In genomic region chr1:235107368-235108184, GRCh38 we compare ENCODE assay signal across 24 cellular contexts. TPM values are rescaled to one million over a fixed set of nuclear protein-coding genes. Genes with fewer than 3 reads are reported as not detected.
DNase-seq lines count a peak whose midpoint lies in the region; ATAC-seq and TF ChIP-seq lines count a peak whose summit lies in the region.
"Had no signal": no experiment of that assay in that cellular context is flagged by ENCODE, and none has a peak within 500 bp of the region (broad histone marks: within the 10 kb centered on the region; RNA-seq: fewer than 3 reads in every experiment).

No MANE protein-coding gene starts in this region.

- H3K27ac ChIP-seq in mesenchymal stem cell (ENCODE audit: low read length, poor library complexity, severe bottlenecking), result no peak overlapping the region
- H3K27ac ChIP-seq: C4-2B, spleen, WERI-Rb-1 had no signal

- H3K9me3 Mint-ChIP-seq in activated CD8-positive, alpha-beta memory T cell treated with anti-CD3 and anti-CD28 coated beads, Interleukin-2, amount 10 ng/mL, durations not matched to agents 7 days and 5 days (ENCODE audit: low read depth), result no peaks in the 10 kb centered on the region
- H3K9me3 Mint-ChIP-seq in Calu3 (ENCODE audit: low read depth, unreplicated experiment), result no peaks in the 10 kb centered on the region
- no peaks in the 10 kb centered on the region for H3K9me3 Mint-ChIP-seq in WTC11
- H3K9me3 Mint-ChIP-seq: T-helper 1 cell treated with Interleukin-12 subunit alpha and Interleukin-12 subunit beta and Interleukin-4 antibody, amounts not matched to agents 30 μg/mL and 1 μg/mL, for 36 hours had no signal

- WGBS in mesenchymal stem cell, result 97% methylated on average over 16 of the region's 16 CpGs

- ATAC-seq in activated CD8-positive, alpha-beta memory T cell treated with anti-CD3 and anti-CD28 coated beads, Interleukin-2, amount 10 ng/mL, durations not matched to agents 7 days and 5 days, result no peak
- ATAC-seq in WTC11, result no peak
- ATAC-seq: left lobe of liver had no signal

- peaks cover 2% of the 10 kb centered on the region for H3K4me1 ChIP-seq in mesenchymal stem cell (ENCODE audit: control insufficient read depth, insufficient read depth, low read depth, low read length)

- H2BK15ac ChIP-seq in mesenchymal stem cell (ENCODE audit: low read depth, poor library complexity, severe bottlenecking), result no peak overlapping the region

- no peaks in the 10 kb centered on the region for H3K27me3 ChIP-seq in mesenchymal stem cell (ENCODE audit: control insufficient read depth in 1 of 2, insufficient read depth in 1 of 2, low read length in 2 of 2)
- H3K27me3 ChIP-seq: spleen had no signal

- CTCF ChIA-PET in activated CD8-positive, alpha-beta memory T cell treated with anti-CD3 and anti-CD28 coated beads, Interleukin-2, amount 10 ng/mL, durations not matched to agents 7 days and 5 days (lab: Charles Lee), result interaction anchor here (0.9 to 9.5 kb wide), 5 partner anchors 13 to 396 kb away, joined by 3 to 73 read pairs (median 8); partner anchors contain the start of genes B3GALNT2 and TOMM20
- CTCF ChIA-PET in Calu3 (lab: Charles Lee), result interaction anchor here (1.5 kb wide), 1 partner anchor 384 kb away, joined by 5 read pairs; no protein-coding TSS in a partner anchor
- CTCF ChIA-PET in WTC11 (lab: Charles Lee), result interaction anchor here (0.7 to 2.1 kb wide), 3 partner anchors 14 to 516 kb away, joined by 3 to 6 read pairs (median 3); no protein-coding TSS in a partner anchor

- no peak overlapping the region for H3K4me3 ChIP-seq in mesenchymal stem cell (ENCODE audit: insufficient read depth in 1 of 2, low read depth in 1 of 2, low read length in 2 of 2)
- H3K4me3 ChIP-seq: spleen had no signal

- H3K4ac ChIP-seq in mesenchymal stem cell (ENCODE audit: low read depth in 1 of 2, low read length in 2 of 2), result no peak overlapping the region

- no peak overlapping the region for H2AFZ ChIP-seq in mesenchymal stem cell (ENCODE audit: low read depth, low read length)

- no TSS peak for BruUV-seq in Calu3 (replicated peaks; lab: Mats Ljungman, UMichigan)

- H3K4me1 Mint-ChIP-seq in activated CD8-positive, alpha-beta memory T cell treated with anti-CD3 and anti-CD28 coated beads, Interleukin-2, amount 10 ng/mL, durations not matched to agents 7 days and 5 days, result peaks cover 43% of the 10 kb centered on the region
- H3K4me1 Mint-ChIP-seq in Calu3 (ENCODE audit: low read depth, unreplicated experiment), result peaks cover 16% of the 10 kb centered on the region
- peaks cover 13% of the 10 kb centered on the region for H3K4me1 Mint-ChIP-seq in WTC11

- H3K4me3 Mint-ChIP-seq in activated CD8-positive, alpha-beta memory T cell treated with anti-CD3 and anti-CD28 coated beads, Interleukin-2, amount 10 ng/mL, durations not matched to agents 7 days and 5 days, result no peak overlapping the region
- H3K4me3 Mint-ChIP-seq in Calu3 (ENCODE audit: low read depth, unreplicated experiment) (no peak overlapping the region), WTC11 (no peak overlapping the region)
- H3K4me3 Mint-ChIP-seq: T-helper 1 cell treated with Interleukin-12 subunit alpha and Interleukin-12 subunit beta and Interleukin-4 antibody, amounts not matched to agents 30 μg/mL and 1 μg/mL, for 36 hours had no signal

- H3K79me1 ChIP-seq in mesenchymal stem cell (replicated peaks; ENCODE audit: low read length, poor library complexity, severe bottlenecking), result peaks cover 13% of the 10 kb centered on the region

- no peak overlapping the region for H2BK5ac ChIP-seq in mesenchymal stem cell (ENCODE audit: low read depth, low read length, poor library complexity, severe bottlenecking)

- H4K91ac ChIP-seq in mesenchymal stem cell (ENCODE audit: low read length), result no peak overlapping the region

- no peak overlapping the region for H3K27ac Mint-ChIP-seq in activated CD8-positive, alpha-beta memory T cell treated with anti-CD3 and anti-CD28 coated beads, Interleukin-2, amount 10 ng/mL, durations not matched to agents 7 days and 5 days
- H3K27ac Mint-ChIP-seq in Calu3 (ENCODE audit: unreplicated experiment), result peak overlapping the region; percentile 27
- H3K27ac Mint-ChIP-seq in WTC11, result peak overlapping the region; percentile 47; the same call in 1 of the 2 replicates

- no peak overlapping the region for H3K23ac ChIP-seq in mesenchymal stem cell (ENCODE audit: low read length in 2 of 2)

- no peaks in the 10 kb centered on the region for H3K27me3 Mint-ChIP-seq in activated CD8-positive, alpha-beta memory T cell treated with anti-CD3 and anti-CD28 coated beads, Interleukin-2, amount 10 ng/mL, durations not matched to agents 7 days and 5 days
- no peaks in the 10 kb centered on the region for H3K27me3 Mint-ChIP-seq in Calu3 (ENCODE audit: unreplicated experiment)
- no peaks in the 10 kb centered on the region for H3K27me3 Mint-ChIP-seq in WTC11 (ENCODE audit: low read depth)

- H2BK12ac ChIP-seq in mesenchymal stem cell (ENCODE audit: low read length in 2 of 2), result no peak overlapping the region

- peak overlapping the region; percentile 47 for H4K8ac ChIP-seq in mesenchymal stem cell (ENCODE audit: low read length)

- H3K18ac ChIP-seq in mesenchymal stem cell (ENCODE audit: low read depth in 1 of 2, low read length in 2 of 2), result no peak overlapping the region

- intact Hi-C loops in Calu3 (cut with micrococcal nuclease; ENCODE audit: unreplicated experiment), result no loop called here

- peaks cover 27 to 58% of the 10 kb centered on the region in 2 experiments for H3K36me3 ChIP-seq in mesenchymal stem cell (ENCODE audit: control insufficient read depth in 1 of 2, insufficient read depth in 2 of 2, low read depth in 1 of 2, low read length in 2 of 2)

- TF ChIP-seq CTCF in Calu3 (IDR thresholded peaks at IDR 0.05; ENCODE audit: unreplicated experiment) (no peak), WTC11 (IDR thresholded peaks at IDR 0.05) (no peak)

- H3K9me3 ChIP-seq in mesenchymal stem cell (ENCODE audit: control insufficient read depth, low read length), result no peaks in the 10 kb centered on the region
- H3K9me3 ChIP-seq: spleen had no signal

- H2AK5ac ChIP-seq in mesenchymal stem cell (ENCODE audit: low read length, severe bottlenecking), result no peak overlapping the region

- H3K14ac ChIP-seq in mesenchymal stem cell (ENCODE audit: low read length in 2 of 2), result no peak overlapping the region

- H2BK120ac ChIP-seq in mesenchymal stem cell (ENCODE audit: low read depth, low read length), result no peak overlapping the region

- H3K36me3 Mint-ChIP-seq in activated CD8-positive, alpha-beta memory T cell treated with anti-CD3 and anti-CD28 coated beads, Interleukin-2, amount 10 ng/mL, durations not matched to agents 7 days and 5 days, result peaks cover 42% of the 10 kb centered on the region
- H3K36me3 Mint-ChIP-seq in Calu3 (ENCODE audit: insufficient read depth, unreplicated experiment), result peaks cover 61% of the 10 kb centered on the region
- H3K36me3 Mint-ChIP-seq in WTC11, result peaks cover 38% of the 10 kb centered on the region

- H3K9ac ChIP-seq in mesenchymal stem cell (ENCODE audit: low read length), result no peak overlapping the region

- peak; percentile 55 for DNase-seq in activated CD8-positive, alpha-beta memory T cell treated with anti-CD3 and anti-CD28 coated beads for 24 hours
- DNase-seq in activated CD8-positive, alpha-beta memory T cell treated with anti-CD3 and anti-CD28 coated beads, Interleukin-2, amount 10 ng/mL, durations not matched to agents 7 days and 5 days, result no peak
- DNase-seq in Calu3 (no peak), WTC11 (ENCODE audit: low spot score) (no peak), mesenchymal stem cell (no peak), NCI-H446 (lab: John Stamatoyannopoulos, UW) (no peak), NCI-H146 (lab: John Stamatoyannopoulos, UW) (no peak), NCI-H2029 (lab: John Stamatoyannopoulos, UW) (no peak)
- DNase-seq: ACHN; activated naive CD4-positive, alpha-beta T cell treated with anti-CD3 and anti-CD28 coated beads, Interleukin-2, amount 50 U/mL, for 16 hours; DMS79; glutamatergic neuron; Kasumi-1; midbrain; NCI-H1092; NCI-H2081 treated with DMSO at 0.1 percent for 48 hours; NCI-H524; SIG-M5; spleen; stimulated activated CD4-positive, alpha-beta T cell treated with anti-CD3 and anti-CD28 coated beads, Interleukin-4, amount 100 ng/mL, for 4 hours; WERI-Rb-1 had no signal

- H3K4me2 ChIP-seq in mesenchymal stem cell (ENCODE audit: low read length, poor library complexity, severe bottlenecking), result no peak overlapping the region

- POLR2A ChIA-PET in WTC11 (lab: Charles Lee), result no interaction called here

TF ChIP-seq in WTC11, 78 proteins besides CTCF, POLR2A, EP300 and RAD21:
- no peak for TF ChIP-seq SMAD3 (CRISPR knock-in tag; IDR thresholded peaks at IDR 0.05; ENCODE audit: borderline replicate concordance)
- peak; percentile 70 for TF ChIP-seq ZNF121 (CRISPR knock-in tag; IDR thresholded peaks at IDR 0.05)
- no peak for TF ChIP-seq ELF4 (CRISPR knock-in tag; IDR thresholded peaks at IDR 0.05; ENCODE audit: low read depth)
- TF ChIP-seq E2F4 (CRISPR knock-in tag; IDR thresholded peaks at IDR 0.05; ENCODE audit: borderline replicate concordance, low read depth), result no peak
TF ChIP-seq in WTC11: peak in this region for 1.

RNA-seq across cellular contexts. Expression of gene TOMM20, which starts 21.1 kb away (rescaled TPM):
- 10 to 100 TPM; 71.1 to 76.7 TPM for total RNA-seq in activated CD8-positive, alpha-beta memory T cell treated with anti-CD3 and anti-CD28 coated beads, Interleukin-2, amount 10 ng/mL, durations not matched to agents 7 days and 5 days
- total RNA-seq in Calu3 (2022) (120 and 151 TPM in 2 replicates), WTC11 (2021) (180 to 184 TPM (median 182 TPM) in 3 replicates)
- polyA plus RNA-seq in mesenchymal stem cell (2013, experiment 1 of 2), result 99.5 TPM
- 104 TPM for polyA plus RNA-seq in mesenchymal stem cell (2013, experiment 2 of 2)

RNA-seq across cellular contexts. Expression of gene RBM34, which starts 53.5 kb away (rescaled TPM):
- total RNA-seq in activated CD8-positive, alpha-beta memory T cell treated with anti-CD3 and anti-CD28 coated beads, Interleukin-2, amount 10 ng/mL, durations not matched to agents 7 days and 5 days, result 100 to 1,000 TPM; 111 to 116 TPM
- total RNA-seq in Calu3 (2022), result 79.8 and 89.1 TPM in 2 replicates
- total RNA-seq in WTC11 (2021), result 97.4 to 112 TPM (median 104 TPM) in 3 replicates
- polyA plus RNA-seq in mesenchymal stem cell (2013, experiment 1 of 2), result 99.8 TPM
- polyA plus RNA-seq in mesenchymal stem cell (2013, experiment 2 of 2), result 93.1 TPM
